In genomic region chr17:71938340-71939010, GRCh38 we compare ENCODE assay signal across 17 cellular contexts.
DNase-seq lines count a peak whose midpoint lies in the region; ATAC-seq and TF ChIP-seq lines count a peak whose summit lies in the region.
"Had no signal": no experiment of that assay in that cellular context is flagged by ENCODE, and none has a peak within 500 bp of the region (broad histone marks: within the 10 kb centered on the region; RNA-seq: fewer than 3 reads in every experiment).

No MANE protein-coding gene starts in this region.

- intact Hi-C loops in left lung (cut with DNase I): no loop called here
- intact Hi-C loops in testis (cut with DNase I; ENCODE audit: low total_unique reads): no loop called here

- H3K36me3 ChIP-seq in left lung (no peaks in the 10 kb centered on the region), testis (ENCODE audit: low read depth, missing control alignments) (no peaks in the 10 kb centered on the region), HAP-1 (replicated peaks) (no peaks in the 10 kb centered on the region)
- H3K36me3 ChIP-seq: SJCRH30 had no signal

- DNase-seq in AG20443 (ENCODE audit: low spot score) (peak; percentile 51), amniotic epithelial cell (ENCODE audit: low read depth) (peak; percentile 7), left lung (no peak), testis (peak; percentile 17), NCI-H510A treated with DMSO at 0.1 percent for 48 hours (lab: John Stamatoyannopoulos, UW) (no peak), HAP-1 (ENCODE audit: low spot score in 2 of 2) (no peak)
- DNase-seq: Calu3; CD4-positive, CD25-positive, alpha-beta regulatory T cell; DMS53; GOT3; NCI-H1092 treated with DMSO at 0.1 percent for 48 hours; NCI-H1694; NCI-H774; PC-9; SJCRH30 had no signal

- no peak for TF ChIP-seq POLR2A in testis (IDR thresholded peaks at IDR 0.05)

- 75 to 78% methylated on average over 9 of the region's 9 CpGs for whole genome bisulfite sequencing in testis, 2 donors

- no peak overlapping the region for H3K27ac ChIP-seq in left lung
- H3K27ac ChIP-seq in testis: no peak overlapping the region
- H3K27ac ChIP-seq: RWPE1, SJCRH30 had no signal

- no peaks in the 10 kb centered on the region for H3K4me1 ChIP-seq in left lung
- no peaks in the 10 kb centered on the region for H3K4me1 ChIP-seq in testis
- H3K4me1 ChIP-seq in HAP-1: no peaks in the 10 kb centered on the region
- H3K4me1 ChIP-seq: SJCRH30 had no signal

- in situ Hi-C loops in HAP-1 (cut with MboI; ENCODE audit: low sequenced_read_pairs): no loop called here

- TF ChIP-seq CTCF in left lung (IDR thresholded peaks at IDR 0.05): no peak
- TF ChIP-seq CTCF in testis (IDR thresholded peaks at IDR 0.05): no peak

- ATAC-seq in left lung (peak; percentile 77), HG03460 (IDR thresholded peaks at IDR 0.05; ENCODE audit: unreplicated experiment) (no peak)

- H3K4me3 ChIP-seq in left lung (no peak overlapping the region), testis (no peak overlapping the region), HAP-1 (no peak overlapping the region)
- H3K4me3 ChIP-seq: PC-9, SJCRH30 had no signal

- no peaks in the 10 kb centered on the region for H3K9me3 ChIP-seq in left lung
- no peaks in the 10 kb centered on the region for H3K9me3 ChIP-seq in testis
- peaks cover 2% of the 10 kb centered on the region; the same call in 1 of the 2 replicates for H3K9me3 ChIP-seq in HAP-1
- H3K9me3 ChIP-seq: SJCRH30 had no signal

- H3K27me3 ChIP-seq in left lung: no peaks in the 10 kb centered on the region
- no peaks in the 10 kb centered on the region for H3K27me3 ChIP-seq in testis
- H3K27me3 ChIP-seq in HAP-1 (ENCODE audit: low read depth): no peaks in the 10 kb centered on the region

Comparison
In these comparisons a context has a peak if more than half of its experiments do, and no peak if none do; other contexts are left out.
1. DNase-seq: peak in AG20443 (single experiment), amniotic epithelial cell (single experiment) and testis (single experiment); none in left lung (0 of 2), NCI-H510A treated with DMSO at 0.1 percent for 48 hours (single experiment) and HAP-1 (0 of 2).